Comparison of ENCODE assay signal across 10 cellular contexts in genomic region chr12:3304436-3305135, GRCh38.
DNase-seq lines count a peak whose midpoint lies in the region; ATAC-seq and TF ChIP-seq lines count a peak whose summit lies in the region.
"Had no signal": no experiment of that assay in that cellular context is flagged by ENCODE, and none has a peak within 500 bp of the region (broad histone marks: within the 10 kb centered on the region; RNA-seq: fewer than 3 reads in every experiment).

No MANE protein-coding gene starts in this region.

- H3K27me3 Mint-ChIP-seq in endothelial cell (ENCODE audit: unreplicated experiment) = peaks cover 12% of the 10 kb centered on the region

- H3K4me1 Mint-ChIP-seq in endothelial cell (ENCODE audit: unreplicated experiment) = peaks cover 30% of the 10 kb centered on the region

- H3K9me3 ChIP-seq in lower lobe of right lung = no peaks in the 10 kb centered on the region
- H3K9me3 ChIP-seq: esophagus squamous epithelium, pancreas had no signal

- DNase-seq in GM04504 (ENCODE audit: low read depth) (peak; percentile 23), NCI-H226 (peak; percentile 12), endothelial cell (ENCODE audit: low spot score) (peak; percentile 37), pulmonary artery endothelial cell (ENCODE audit: low read depth, low spot score) (peak; percentile 70), lower lobe of right lung (no peak), dedifferentiated amniotic fluid mesenchymal stem cell (ENCODE audit: extremely low spot score) (no peak)
- DNase-seq in central memory CD4-positive, alpha-beta T cell = no peak
- DNase-seq: esophagus squamous epithelium; NK-92 treated with Interleukin-12 subunit alpha and Interleukin-12 subunit beta, amount 100 ng/mL, for 24 hours had no signal

- peaks cover 21% of the 10 kb centered on the region for H3K27me3 ChIP-seq in lower lobe of right lung (ENCODE audit: low read depth)
- H3K27me3 ChIP-seq: pancreas had no signal

- no peaks in the 10 kb centered on the region for H3K36me3 ChIP-seq in lower lobe of right lung
- H3K36me3 ChIP-seq: esophagus squamous epithelium, pancreas had no signal

- H3K9me3 Mint-ChIP-seq in endothelial cell (ENCODE audit: unreplicated experiment) = no peaks in the 10 kb centered on the region

- H3K27ac ChIP-seq in lower lobe of right lung = no peak overlapping the region
- H3K27ac ChIP-seq: esophagus squamous epithelium, pancreas had no signal

- H3K4me3 ChIP-seq in lower lobe of right lung = no peak overlapping the region
- H3K4me3 ChIP-seq: esophagus squamous epithelium, pancreas had no signal

- TF ChIP-seq CTCF in endothelial cell (IDR thresholded peaks at IDR 0.05; ENCODE audit: unreplicated experiment) (no peak), lower lobe of right lung (IDR thresholded peaks at IDR 0.05) (no peak)

- peaks cover 6% of the 10 kb centered on the region for H3K36me3 Mint-ChIP-seq in endothelial cell (ENCODE audit: low read depth, unreplicated experiment)

- intact Hi-C loops in lower lobe of right lung (cut with DNase I) = loop anchor here (10.0 kb wide), 1 partner anchor 500 kb away; no protein-coding TSS in a partner anchor

- ATAC-seq in lower lobe of right lung = no peak

- no peak overlapping the region for H3K4me3 Mint-ChIP-seq in endothelial cell (ENCODE audit: unreplicated experiment)

- no peak overlapping the region for H3K27ac Mint-ChIP-seq in endothelial cell (ENCODE audit: unreplicated experiment)

- peaks cover 11% of the 10 kb centered on the region for H3K4me1 ChIP-seq in lower lobe of right lung

Comparison
In these comparisons a context has a peak if more than half of its experiments do, and no peak if none do; other contexts are left out.
1. DNase-seq: peak in GM04504 (single experiment), NCI-H226 (single experiment), endothelial cell (single experiment) and pulmonary artery endothelial cell (single experiment); none in lower lobe of right lung (single experiment), central memory CD4-positive, alpha-beta T cell (single experiment) and dedifferentiated amniotic fluid mesenchymal stem cell (single experiment).